Comparison of ENCODE assay signal across 8 cellular contexts in genomic region chr10:110279062-110279986, GRCh38. TPM values are rescaled to one million over a fixed set of nuclear protein-coding genes. Genes with fewer than 3 reads are reported as not detected.
DNase-seq lines count a peak whose midpoint lies in the region; ATAC-seq, FAIRE-seq and TF ChIP-seq lines count a peak whose summit lies in the region.

No MANE protein-coding gene starts in this region.

- no TSS peak for BruUV-seq in K562 (replicated peaks; lab: Mats Ljungman, UMichigan)

- H3K79me2 ChIP-seq in Karpas-422 (ENCODE audit: low read length) = no peaks in the 10 kb centered on the region
- H3K79me2 ChIP-seq in K562 (ENCODE audit: control insufficient read depth, insufficient read depth, low read length) = no peaks in the 10 kb centered on the region; the same call in 2 of the 3 replicates

- H2AFZ ChIP-seq in Karpas-422 (ENCODE audit: low read length) = no peak overlapping the region
- no peak overlapping the region for H2AFZ ChIP-seq in K562 (ENCODE audit: low read depth, low read length)

- no peak overlapping the region for H3K4me3 ChIP-seq in Karpas-422 (ENCODE audit: low read length)
- no peak overlapping the region for H3K4me3 ChIP-seq in SJCRH30
- no peak overlapping the region for H3K4me3 ChIP-seq in K562
- no peak overlapping the region for H3K4me3 ChIP-seq in gastrocnemius medialis

- H3K9me1 ChIP-seq in K562 (ENCODE audit: control insufficient read depth, insufficient read depth, low read length) = no peaks in the 10 kb centered on the region

- intact Hi-C loops in K562 (cut with micrococcal nuclease) = loop anchor here (1.0 to 5.0 kb wide), 5 partner anchors 37 to 395 kb away; no protein-coding TSS in a partner anchor
- intact Hi-C loops in gastrocnemius medialis (cut with DNase I; ENCODE audit: low total_unique reads) = loop anchor here (1.0 to 10.0 kb wide), 4 partner anchors 72 to 385 kb away; partner anchors contain the start of genes ADD3 and MXI1

- H4K20me1 ChIP-seq in Karpas-422 (ENCODE audit: insufficient read depth, low read depth, low read length) (no peaks in the 10 kb centered on the region), K562 (replicated peaks; ENCODE audit: control insufficient read depth, insufficient read depth, low read length) (0 out of 2 replicates have a peak, but pooled peaks cover 3% of the 10 kb centered on the region)

- CTCF ChIA-PET in K562 (lab: Yijun Ruan, JAX; ENCODE audit: low intra/inter-chr PET ratio) = interaction anchor here (0.7 to 1.9 kb wide), 3 partner anchors 8 to 142 kb away, joined by 3 to 40 read pairs (median 3); no protein-coding TSS in a partner anchor

- no peaks in the 10 kb centered on the region for H3K9me2 ChIP-seq in Karpas-422 (replicated peaks; ENCODE audit: insufficient read depth, low read length)

- ATAC-seq in K562 (peak; percentile 83), gastrocnemius medialis (peak; percentile 69 to 87)

- H3K4me1 ChIP-seq in Karpas-422 (ENCODE audit: low read length) (peaks cover 9% of the 10 kb centered on the region), SJCRH30 (peaks cover 2% of the 10 kb centered on the region; the same call in 1 of the 2 replicates), K562 (replicated peaks in 1 of 2; ENCODE audit: control insufficient read depth in 2 of 2, insufficient read depth in 2 of 2, low read length in 2 of 2) (peaks cover 0 to 12% of the 10 kb centered on the region in 2 experiments; a peak in 3 of 5 replicates), gastrocnemius medialis (peaks cover 19 to 28% of the 10 kb centered on the region in 2 donors)

- H3K27ac ChIP-seq in Karpas-422 (ENCODE audit: low read length) (no peak overlapping the region), SJCRH30 (no peak overlapping the region), K562 (ENCODE audit: extremely low read depth, low read depth, low read length) (no peak overlapping the region), gastrocnemius medialis (peak overlapping the region in 1 of 4 donors; percentile 1)

- H3K36me3 ChIP-seq in Karpas-422 (ENCODE audit: insufficient read depth, low read length) (no peaks in the 10 kb centered on the region), SJCRH30 (no peaks in the 10 kb centered on the region), K562 (ENCODE audit: control insufficient read depth, insufficient read depth, low read length) (peaks cover 20% of the 10 kb centered on the region; the same call in 2 of the 3 replicates), gastrocnemius medialis (peaks cover 0 to 7% of the 10 kb centered on the region in 2 donors)

- H3K9me3 ChIP-seq in Karpas-422 (ENCODE audit: low read length) = no peaks in the 10 kb centered on the region
- H3K9me3 ChIP-seq in SJCRH30 (replicated peaks) = no peaks in the 10 kb centered on the region
- no peaks in the 10 kb centered on the region for H3K9me3 ChIP-seq in K562 (replicated peaks; ENCODE audit: control insufficient read depth, insufficient read depth, low read depth, low read length)
- H3K9me3 ChIP-seq in gastrocnemius medialis = no peaks in the 10 kb centered on the region

- POLR2A ChIA-PET in K562 (lab: Yijun Ruan, JAX) = interaction anchor here (2.1 kb wide), 1 partner anchor 141 kb away, joined by 6 read pairs; no protein-coding TSS in a partner anchor

- peak; percentile 88 for FAIRE-seq in K562 (lab: Jason Lieb, UNC)

- TF ChIP-seq RAD21 in K562 (CRISPR knock-in tag; conservative IDR thresholded peaks at IDR 0.05 in 1 of 2, IDR thresholded peaks at IDR 0.05 in 1 of 2) = peak; percentile 85 to 92

- in situ Hi-C loops in K562 (cut with MboI) = no loop called here
- in situ Hi-C loops in gastrocnemius medialis (cut with MboI; ENCODE audit: low sequenced_read_pairs in 4 of 4) = loop anchor here in 1 of 4 donors (25.0 kb wide), 1 partner anchor 392 kb away; no protein-coding TSS in a partner anchor

- TF ChIP-seq POLR2A in K562 (conservative IDR thresholded peaks at IDR 0.05) (no peak), gastrocnemius medialis (IDR thresholded peaks at IDR 0.05) (no peak)

- TF ChIP-seq CTCF in K562 (IDR thresholded peaks at IDR 0.05 in 2 of 3, conservative IDR thresholded peaks at IDR 0.05 in 1 of 3; ENCODE audit: insufficient read depth in 2 of 3, low read depth in 1 of 3, low read length in 3 of 3) (peak; percentile 50 to 76 (median 66)), gastrocnemius medialis (IDR thresholded peaks at IDR 0.05 in 4 of 5, conservative IDR thresholded peaks at IDR 0.05 in 1 of 5) (peak; percentile 69 to 78 (median 74))

- H3K9ac ChIP-seq in Karpas-422 (ENCODE audit: low read length) = no peak overlapping the region
- no peak overlapping the region for H3K9ac ChIP-seq in K562 (ENCODE audit: insufficient read depth in 1 of 2, low read depth in 2 of 2, low read length in 2 of 2)

- 44% methylated on average over 9 of the region's 10 CpGs for WGBS in K562 (ENCODE audit: insufficient coverage, low coverage, missing lambda C conversion rate)

- H3K27me3 ChIP-seq in Karpas-422 (ENCODE audit: low read length) (no peaks in the 10 kb centered on the region), SJCRH30 (no peaks in the 10 kb centered on the region), K562 (ENCODE audit: control insufficient read depth in 2 of 2, insufficient read depth in 2 of 2, low read length in 2 of 2) (no peaks in the 10 kb centered on the region), gastrocnemius medialis (no peaks in the 10 kb centered on the region)

- TF ChIP-seq EP300 in K562 (IDR thresholded peaks at IDR 0.05; ENCODE audit: low read length) = no peak

- H3K4me2 ChIP-seq in Karpas-422 (ENCODE audit: low read depth, low read length, poor library complexity, severe bottlenecking) = no peak overlapping the region
- H3K4me2 ChIP-seq in K562 (ENCODE audit: insufficient read depth, low read length) = no peak overlapping the region

- DNase-seq in activated CD8-positive, alpha-beta memory T cell treated with anti-CD3 and anti-CD28 coated beads, Interleukin-2, amount 50 U/mL, for 4 hours = peak; percentile 46
- DNase-seq in activated CD8-positive, alpha-beta memory T cell treated with anti-CD3 and anti-CD28 coated beads for 24 hours = no peak
- peak; percentile 77 for DNase-seq in Karpas-422
- peak; percentile 49 to 82 for DNase-seq in SJCRH30
- peak; percentile 12 to 69 (median 20) for DNase-seq in K562 (ENCODE audit: extremely low read depth in 1 of 4, low spot score in 3 of 4)
- peak in 27 of 51 donors; percentile 7 to 75 (median 40) for DNase-seq in hypothalamus (lab: John Stamatoyannopoulos, UW)
- peak; percentile 12 to 40 for DNase-seq in gastrocnemius medialis
- DNase-seq in NCI-H187 treated with DMSO at 0.1 percent for 48 hours (lab: John Stamatoyannopoulos, UW) = no peak

TF ChIP-seq in K562, 482 proteins besides CTCF, POLR2A, EP300 and RAD21 (continues in another document):
- TF ChIP-seq JUND (IDR thresholded peaks at IDR 0.05; ENCODE audit: borderline replicate concordance, low read depth, low read length) (peak; percentile 22; the same call in 1 of the 2 replicates), JUND (tag; IDR thresholded peaks at IDR 0.05; ENCODE audit: borderline replicate concordance, low read depth, low read length) (no peak), DEAF1 (CRISPR knock-in tag; IDR thresholded peaks at IDR 0.05) (peak; percentile 74), NR3C1 (CRISPR knock-in tag; IDR thresholded peaks at IDR 0.05) (no peak), ZBED1 (IDR thresholded peaks at IDR 0.05) (no peak), HSF4 (CRISPR knock-in tag; IDR thresholded peaks at IDR 0.05; ENCODE audit: borderline replicate concordance) (no peak), STAG1 (CRISPR knock-in tag; IDR thresholded peaks at IDR 0.05; ENCODE audit: borderline replicate concordance) (peak; percentile 12; the same call in 1 of the 2 replicates), SMC3 (conservative IDR thresholded peaks at IDR 0.05; ENCODE audit: insufficient read depth, low read depth, low read length) (peak; percentile 84), CC2D1A (IDR thresholded peaks at IDR 0.05) (0 out of 2 replicates have a peak, but pooled peaks have one; percentile 41)

RNA-seq across cellular contexts. Expression of gene SMNDC1, which starts 25.4 kb away (rescaled TPM):
- 9.8 and 26.1 TPM in 2 replicates for total RNA-seq in Karpas-422 (2014; rRNA removed; shearing (Covaris generic); ENCODE audit: low replicate concordance)
- total RNA-seq in SJCRH30 (2014; rRNA removed; shearing (Covaris generic)) = 11.4 and 17.0 TPM in 2 replicates
- total RNA-seq in K562 (2011; cell fraction: chromatin; rRNA removed; ENCODE audit: low replicate concordance) = 9.7 and 38.1 TPM in 2 replicates
- 5.0 and 6.8 TPM in 2 replicates for total RNA-seq in K562 (2011; cell fraction: nucleolus; rRNA removed)
- 15.5 and 22.4 TPM in 2 replicates for total RNA-seq in K562 (2011; cell fraction: nucleoplasm; rRNA removed)
- total RNA-seq in K562 (2014; rRNA removed) (3.6 and 6.8 TPM in 2 replicates), K562 (2014; rRNA removed; fragmentation: Illumina TruSeq; extraction: Trizol) (12.3 and 13.9 TPM in 2 replicates), K562 (2015; rRNA removed; fragmentation: Illumina TruSeq; extraction: Trizol) (11.7 and 11.9 TPM in 2 replicates), K562 (2021) (28.1 and 35.8 TPM in 2 replicates), gastrocnemius medialis (10 to 100 TPM in 2 of 4 donors, 1 to 10 TPM in 2; 7.3 to 23.9 (median 10.0) TPM)
- polyA plus RNA-seq in K562 (2011; rRNA removed) (10.9 and 15.7 TPM in 2 replicates), K562 (2014; fragmentation: Illumina TruSeq; extraction: Trizol) (24.1 and 30.1 TPM in 2 replicates), K562 (2014; fragmentation: Nextera tagmentation; extraction: Ambion mirVana) (1 to 10 TPM; 9.2 to 9.9 TPM), K562 (2014; rRNA removed) (17.4 and 19.5 TPM in 2 replicates)
- 2.4 and 4.8 TPM in 2 replicates for polyA plus RNA-seq in K562 (2011; cell fraction: cytosol; rRNA removed)
- 5.4 and 8.3 TPM in 2 replicates for polyA plus RNA-seq in K562 (2011; cell fraction: nucleus; rRNA removed)
- 15.3 and 17.9 TPM in 2 replicates for polyA plus RNA-seq in K562 (2012)
- 11.9 and 19.0 TPM in 2 replicates for polyA minus RNA-seq in K562 (2011; rRNA and poly(A)+ RNA removed)
- 10.0 and 14.2 TPM in 2 replicates for polyA minus RNA-seq in K562 (2011; cell fraction: cytosol; rRNA and poly(A)+ RNA removed)
- 13.2 and 30.7 TPM in 2 replicates for polyA minus RNA-seq in K562 (2011; cell fraction: nucleus; rRNA and poly(A)+ RNA removed)

Comparison
In these comparisons a context has a peak if more than half of its experiments do, and no peak if none do; other contexts are left out.
1. DNase-seq: peak in activated CD8-positive, alpha-beta memory T cell treated with anti-CD3 and anti-CD28 coated beads, Interleukin-2, amount 50 U/mL, for 4 hours (single experiment), Karpas-422 (single experiment), SJCRH30 (2 of 2), K562 (4 of 4), hypothalamus (27 of 51) and gastrocnemius medialis (2 of 2); none in activated CD8-positive, alpha-beta memory T cell treated with anti-CD3 and anti-CD28 coated beads for 24 hours (single experiment) and NCI-H187 treated with DMSO at 0.1 percent for 48 hours (single experiment).